In the genomic region with DNA sequence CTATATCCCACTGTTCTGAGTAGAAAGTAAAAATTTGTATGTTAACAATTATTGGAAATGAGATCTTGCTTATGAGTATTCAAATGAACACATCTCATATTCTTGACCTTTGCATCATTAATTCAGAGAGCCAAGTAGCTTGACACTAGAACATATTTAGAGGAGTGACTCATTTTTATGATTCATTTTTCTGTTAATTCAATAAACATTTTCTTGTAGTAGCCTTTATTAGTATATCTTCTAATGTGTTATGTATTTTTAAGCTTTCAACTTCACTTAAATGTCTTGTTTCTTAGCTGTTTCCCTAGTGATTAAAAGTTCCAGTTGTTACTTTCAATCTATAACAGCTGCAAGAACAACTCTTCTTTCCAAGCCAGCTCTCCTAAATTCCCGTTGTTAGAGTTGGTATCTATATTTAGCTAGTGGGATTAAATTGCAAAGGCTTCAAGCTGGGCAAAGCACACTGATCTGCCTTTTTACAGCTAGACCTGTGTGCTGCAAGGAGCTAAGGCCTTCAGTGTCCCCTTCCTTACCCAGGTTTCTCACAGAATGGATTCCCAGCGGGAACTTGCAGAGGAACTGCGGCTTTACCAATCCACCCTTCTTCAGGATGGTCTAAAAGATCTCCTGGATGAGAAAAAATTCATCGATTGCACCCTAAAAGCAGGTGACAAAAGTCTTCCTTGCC, we compare ENCODE assay signal across 14 cellular contexts. TPM values are rescaled to one million over a fixed set of nuclear protein-coding genes. Genes with fewer than 3 reads are reported as not detected.
DNase-seq lines count a peak whose midpoint lies in the region; ATAC-seq and TF ChIP-seq lines count a peak whose summit lies in the region.
"Had no signal": no experiment of that assay in that cellular context is flagged by ENCODE, and none has a peak within 500 bp of the region (broad histone marks: within the 10 kb centered on the region; RNA-seq: fewer than 3 reads in every experiment).

A gene (plus strand): TSS at position 473 of the 688 bp plus-strand sequence. CDS start 77 bp downstream, at position 550.

- DNase-seq in GM03348 (ENCODE audit: low spot score) = peak; percentile 41
- no peak for DNase-seq in Panc1 (ENCODE audit: low read depth, low spot score)
- peak; percentile 44 for DNase-seq in fibroblast of the aortic adventitia (ENCODE audit: low read depth)
- DNase-seq in omental fat pad (ENCODE audit: low spot score) = no peak
- DNase-seq in activated naive CD4-positive, alpha-beta T cell treated with anti-CD3 and anti-CD28 coated beads for 36 hours = no peak
- no peak for DNase-seq in NCI-H1694 treated with DMSO at 0.1 percent for 48 hours (lab: John Stamatoyannopoulos, UW)
- DNase-seq: activated CD8-positive, alpha-beta memory T cell treated with anti-CD3 and anti-CD28 coated beads, Interleukin-2, amount 10 ng/mL, durations not matched to agents 7 days and 5 days; Calu3; head of caudate nucleus; stimulated activated CD4-positive, alpha-beta T cell treated with anti-CD3 and anti-CD28 coated beads, Interleukin-2, amount 100 ng/mL, for 48 hours; SW 1271; upper lobe of left lung had no signal

- H3K27ac Mint-ChIP-seq in activated naive CD4-positive, alpha-beta T cell treated with anti-CD3 and anti-CD28 coated beads for 36 hours = no peak within 1 kb of the TSS
- H3K27ac Mint-ChIP-seq: activated CD8-positive, alpha-beta memory T cell treated with anti-CD3 and anti-CD28 coated beads, Interleukin-2, amount 10 ng/mL, durations not matched to agents 7 days and 5 days had no signal

- H3K36me3 Mint-ChIP-seq in activated naive CD4-positive, alpha-beta T cell treated with anti-CD3 and anti-CD28 coated beads for 36 hours (ENCODE audit: low read depth) = peaks cover 10% of the 10 kb centered on the region

- CTCF ChIA-PET in Panc1 (lab: Charles Lee) = no interaction called here
- CTCF ChIA-PET in activated naive CD4-positive, alpha-beta T cell treated with anti-CD3 and anti-CD28 coated beads for 36 hours (lab: Charles Lee) = interaction anchor here (0.6 kb wide), 1 partner anchor 131 kb away, joined by 3 read pairs; no protein-coding TSS in a partner anchor

- TF ChIP-seq CTCF in Panc1 (IDR thresholded peaks at IDR 0.05) (no peak), fibroblast of the aortic adventitia (IDR thresholded peaks at IDR 0.05; ENCODE audit: insufficient read depth, low read length) (no peak), omental fat pad (IDR thresholded peaks at IDR 0.05) (no peak)

- no peaks in the 10 kb centered on the region for H3K9me3 ChIP-seq in Panc1 (ENCODE audit: control insufficient read depth, insufficient read depth, low read depth, low read length)
- H3K9me3 ChIP-seq: upper lobe of left lung had no signal

- H3K9me3 Mint-ChIP-seq in activated naive CD4-positive, alpha-beta T cell treated with anti-CD3 and anti-CD28 coated beads for 36 hours = no peaks in the 10 kb centered on the region

- BruUV-seq in Panc1 (replicated peaks; lab: Mats Ljungman, UMichigan) = no TSS peak

- H3K27me3 ChIP-seq in Panc1 (ENCODE audit: control insufficient read depth, insufficient read depth, low read length) = no peaks in the 10 kb centered on the region
- H3K27me3 ChIP-seq: upper lobe of left lung had no signal

- peak within 1 kb of the TSS; percentile 57 for H3K27ac ChIP-seq in Panc1 (ENCODE audit: low read length)
- H3K27ac ChIP-seq: upper lobe of left lung had no signal

- H3K36me3 ChIP-seq in Panc1 (ENCODE audit: control insufficient read depth, insufficient read depth, low read length) = no peaks in the 10 kb centered on the region

- POLR2A ChIA-PET in Panc1 (lab: Charles Lee) = no interaction called here

- in situ Hi-C loops in Panc1 (cut with HindIII; ENCODE audit: low pct_unique_long_range_greater_than_20kb, low sequenced_read_pairs) = no loop called here

- no peaks in the 10 kb centered on the region for H3K27me3 Mint-ChIP-seq in activated naive CD4-positive, alpha-beta T cell treated with anti-CD3 and anti-CD28 coated beads for 36 hours (ENCODE audit: low read depth)

- intact Hi-C loops in Panc1 (cut with micrococcal nuclease; ENCODE audit: unreplicated experiment) = no loop called here
- intact Hi-C loops in activated naive CD4-positive, alpha-beta T cell treated with anti-CD3 and anti-CD28 coated beads for 36 hours (cut with micrococcal nuclease) = no loop called here

- no peak within 1 kb of the TSS for H3K4me3 Mint-ChIP-seq in activated naive CD4-positive, alpha-beta T cell treated with anti-CD3 and anti-CD28 coated beads for 36 hours
- H3K4me3 Mint-ChIP-seq: activated CD8-positive, alpha-beta memory T cell treated with anti-CD3 and anti-CD28 coated beads, Interleukin-2, amount 10 ng/mL, durations not matched to agents 7 days and 5 days had no signal

- ATAC-seq in Panc1 = peak; percentile 85
- ATAC-seq in omental fat pad (ENCODE audit: low FRiP score) = peak; percentile 80
- no peak for ATAC-seq in GM18873 (IDR thresholded peaks at IDR 0.05; ENCODE audit: low FRiP score, unreplicated experiment)
- no peak for ATAC-seq in GM21423 (IDR thresholded peaks at IDR 0.05; ENCODE audit: unreplicated experiment)
- ATAC-seq: activated CD8-positive, alpha-beta memory T cell treated with anti-CD3 and anti-CD28 coated beads, Interleukin-2, amount 10 ng/mL, durations not matched to agents 7 days and 5 days had no signal

- H3K4me1 ChIP-seq in Panc1 (ENCODE audit: control insufficient read depth, insufficient read depth, low read length) = peaks cover 13% of the 10 kb centered on the region

- H3K4me1 Mint-ChIP-seq in activated naive CD4-positive, alpha-beta T cell treated with anti-CD3 and anti-CD28 coated beads for 36 hours (ENCODE audit: low read depth) = peaks cover 1% of the 10 kb centered on the region
- H3K4me1 Mint-ChIP-seq: activated CD8-positive, alpha-beta memory T cell treated with anti-CD3 and anti-CD28 coated beads, Interleukin-2, amount 10 ng/mL, durations not matched to agents 7 days and 5 days had no signal

- H3K4me3 ChIP-seq in Panc1 (ENCODE audit: low read depth in 2 of 2, low read length in 2 of 2) (no peak within 1 kb of the TSS), fibroblast of the aortic adventitia (ENCODE audit: low read depth, low read length) (no peak within 1 kb of the TSS)
- H3K4me3 ChIP-seq: upper lobe of left lung had no signal

RNA-seq across cellular contexts. Expression of the gene that starts here (rescaled TPM):
- 0.72 TPM for total RNA-seq in Panc1 (2021; ENCODE audit: unreplicated experiment)
- polyA plus RNA-seq in Panc1 (2012; ENCODE audit: insufficient read length) = 0.22 TPM
- 1.4 and 2.1 TPM in 2 replicates for total RNA-seq in fibroblast of the aortic adventitia (ENCODE audit: low replicate concordance)
- 1 to 10 TPM in 1 of 4 donors, under 1 TPM in 2, not detected in 1; 0.19 to 1.4 (median 0.72) TPM for total RNA-seq in omental fat pad
- total RNA-seq in activated naive CD4-positive, alpha-beta T cell treated with anti-CD3 and anti-CD28 coated beads for 36 hours = not detected

Comparison
In these comparisons a context has a peak if more than half of its experiments do, and no peak if none do; other contexts are left out.
1. Peak in ATAC-seq and H3K27ac ChIP-seq in Panc1; RNA of the gene not detected or under 1 TPM.
2. DNase-seq: peak in GM03348 (single experiment) and fibroblast of the aortic adventitia (single experiment); none in Panc1 (single experiment), omental fat pad (single experiment), activated naive CD4-positive, alpha-beta T cell treated with anti-CD3 and anti-CD28 coated beads for 36 hours (single experiment) and NCI-H1694 treated with DMSO at 0.1 percent for 48 hours (single experiment).